ENCODE assay signal across 37 cellular contexts in genomic region chr3:133836497-133837158, GRCh38. TPM values are rescaled to one million over a fixed set of nuclear protein-coding genes. Genes with fewer than 3 reads are reported as not detected.
"Had no signal": no experiment of that assay in that cellular context is flagged by ENCODE, and none has a peak within 500 bp of the region (broad histone marks: within the 10 kb centered on the region; RNA-seq: fewer than 3 reads in every experiment).

No MANE protein-coding gene starts in this region.

- H3K36me3 Mint-ChIP-seq: activated CD8-positive, alpha-beta memory T cell treated with anti-CD3 and anti-CD28 coated beads, Interleukin-2, amount 10 ng/mL, durations not matched to agents 7 days and 5 days; activated naive CD8-positive, alpha-beta T cell treated with anti-CD3 and anti-CD28 coated beads for 36 hours had no signal

- H3K27ac ChIP-seq: adrenal gland, body of pancreas, colonic mucosa, left lung, lower lobe of right lung, neutrophil, pancreas, prostate gland, suprapubic skin, tibial artery, WERI-Rb-1 had no signal

- DNase-seq: activated CD4-positive, alpha-beta T cell treated with anti-CD3 and anti-CD28 coated beads, Interleukin-2, amount 10 ng/mL, durations not matched to agents 24 days and 14 days; activated CD8-positive, alpha-beta memory T cell treated with anti-CD3 and anti-CD28 coated beads, Interleukin-2, amount 10 ng/mL, durations not matched to agents 7 days and 5 days; activated CD8-positive, alpha-beta T cell treated with anti-CD3 and anti-CD28 coated beads for 36 hours; activated effector memory CD4-positive, alpha-beta T cell treated with anti-CD3 and anti-CD28 coated beads, Interleukin-2, amount 50 U/mL, for 16 hours; activated naive CD4-positive, alpha-beta T cell treated with anti-CD3 and anti-CD28 coated beads for 36 hours; activated naive CD8-positive, alpha-beta T cell treated with anti-CD3 and anti-CD28 coated beads for 36 hours; activated T-cell treated with anti-CD3 and anti-CD28 coated beads for 4 hours; aorta; body of pancreas; cerebellar nuclear complex; dorsolateral prefrontal cortex; effector memory CD8-positive, alpha-beta T cell; foreskin fibroblast; hypothalamus; kidney glomerular epithelial cell; left lung; lower lobe of right lung; mesenchymal stem cell; retina; stimulated activated CD4-positive, alpha-beta T cell treated with anti-CD3 and anti-CD28 coated beads, Interleukin-1b, Interleukin-23, amount 100 ng/mL, for 48 hours; stimulated activated CD4-positive, alpha-beta T cell treated with anti-CD3 and anti-CD28 coated beads, Interleukin-4, amount 100 ng/mL, for 4 hours; stimulated activated naive CD4-positive, alpha-beta T cell; T-helper 17 cell; T1000; tibial artery; WERI-Rb-1 had no signal

- H3K36me3 ChIP-seq: adrenal gland, colonic mucosa, left lung, lower lobe of right lung, neutrophil, pancreas, prostate gland, suprapubic skin, WERI-Rb-1 had no signal

- H3K27me3 ChIP-seq: adrenal gland, body of pancreas, colonic mucosa, dorsolateral prefrontal cortex, left lung, neutrophil, pancreas, suprapubic skin, tibial artery had no signal

- ATAC-seq: activated CD4-positive, CD25-positive, alpha-beta regulatory T cell treated with anti-CD3 and anti-CD28 coated beads, Interleukin-2, amount 50 U/mL, for 24 hours; activated CD8-positive, alpha-beta memory T cell treated with anti-CD3 and anti-CD28 coated beads, Interleukin-2, amount 10 ng/mL, durations not matched to agents 7 days and 5 days; activated CD8-positive, alpha-beta T cell treated with anti-CD3 and anti-CD28 coated beads for 36 hours; body of pancreas; effector memory CD8-positive, alpha-beta T cell; esophagus mucosa; left lung; lower lobe of right lung; pancreas; T-helper 17 cell had no signal

- H3K4me1 ChIP-seq: adrenal gland, body of pancreas, colonic mucosa, left lung, lower lobe of right lung, pancreas, prostate gland, suprapubic skin, tibial artery had no signal

- H3K27me3 Mint-ChIP-seq: activated CD4-positive, alpha-beta T cell treated with anti-CD3 and anti-CD28 coated beads, Interleukin-2, amount 10 ng/mL, durations not matched to agents 24 days and 14 days; activated CD8-positive, alpha-beta memory T cell treated with anti-CD3 and anti-CD28 coated beads, Interleukin-2, amount 10 ng/mL, durations not matched to agents 7 days and 5 days; activated CD8-positive, alpha-beta T cell treated with anti-CD3 and anti-CD28 coated beads for 36 hours; activated naive CD8-positive, alpha-beta T cell treated with anti-CD3 and anti-CD28 coated beads for 36 hours had no signal

- H3K27ac Mint-ChIP-seq: activated CD4-positive, alpha-beta T cell treated with anti-CD3 and anti-CD28 coated beads, Interleukin-2, amount 10 ng/mL, durations not matched to agents 24 days and 14 days; activated CD8-positive, alpha-beta memory T cell treated with anti-CD3 and anti-CD28 coated beads, Interleukin-2, amount 10 ng/mL, durations not matched to agents 7 days and 5 days; activated CD8-positive, alpha-beta T cell treated with anti-CD3 and anti-CD28 coated beads for 36 hours; activated naive CD4-positive, alpha-beta T cell treated with anti-CD3 and anti-CD28 coated beads for 36 hours; activated naive CD8-positive, alpha-beta T cell treated with anti-CD3 and anti-CD28 coated beads for 36 hours; activated T-helper 1 cell treated with anti-CD3 and anti-CD28 coated beads, Interleukin-12 subunit alpha, Interleukin-12 subunit beta, Interleukin-2, Interleukin-4 antibody, amounts not matched to agents 30 ng/mL and 10 ng/mL and 1 ng/mL, durations not matched to agents 14 hours and 24 hours and 36 hours; effector memory CD8-positive, alpha-beta T cell; nephron; T-helper 17 cell had no signal

- H3K4me1 Mint-ChIP-seq: activated CD4-positive, alpha-beta T cell treated with anti-CD3 and anti-CD28 coated beads, Interleukin-2, amount 10 ng/mL, durations not matched to agents 24 days and 14 days; activated CD8-positive, alpha-beta memory T cell treated with anti-CD3 and anti-CD28 coated beads, Interleukin-2, amount 10 ng/mL, durations not matched to agents 7 days and 5 days; activated naive CD8-positive, alpha-beta T cell treated with anti-CD3 and anti-CD28 coated beads for 36 hours; nephron had no signal

- H3K9me3 ChIP-seq: adrenal gland, body of pancreas, colonic mucosa, left lung, lower lobe of right lung, neutrophil, pancreas, prostate gland, suprapubic skin, tibial artery had no signal

- H3K4me3 ChIP-seq: adrenal gland, body of pancreas, colonic mucosa, dorsolateral prefrontal cortex, left lung, lower lobe of right lung, pancreas, prostate gland, smooth muscle cell, suprapubic skin, tibial artery had no signal

- H3K9me3 Mint-ChIP-seq: activated CD4-positive, alpha-beta T cell treated with anti-CD3 and anti-CD28 coated beads, Interleukin-2, amount 10 ng/mL, durations not matched to agents 24 days and 14 days; activated CD8-positive, alpha-beta T cell treated with anti-CD3 and anti-CD28 coated beads for 36 hours; activated naive CD4-positive, alpha-beta T cell treated with anti-CD3 and anti-CD28 coated beads for 36 hours; activated naive CD8-positive, alpha-beta T cell treated with anti-CD3 and anti-CD28 coated beads for 36 hours; activated T-helper 1 cell treated with anti-CD3 and anti-CD28 coated beads, Interleukin-12 subunit alpha, Interleukin-12 subunit beta, Interleukin-2, Interleukin-4 antibody, amounts not matched to agents 30 ng/mL and 10 ng/mL and 1 ng/mL, durations not matched to agents 14 hours and 24 hours and 36 hours; effector memory CD8-positive, alpha-beta T cell; nephron had no signal

- H3K4me3 Mint-ChIP-seq: activated CD4-positive, alpha-beta T cell treated with anti-CD3 and anti-CD28 coated beads, Interleukin-2, amount 10 ng/mL, durations not matched to agents 24 days and 14 days; activated CD8-positive, alpha-beta memory T cell treated with anti-CD3 and anti-CD28 coated beads, Interleukin-2, amount 10 ng/mL, durations not matched to agents 7 days and 5 days; activated CD8-positive, alpha-beta T cell treated with anti-CD3 and anti-CD28 coated beads for 36 hours; activated naive CD4-positive, alpha-beta T cell treated with anti-CD3 and anti-CD28 coated beads for 36 hours; activated naive CD8-positive, alpha-beta T cell treated with anti-CD3 and anti-CD28 coated beads for 36 hours; activated T-helper 1 cell treated with anti-CD3 and anti-CD28 coated beads, Interleukin-12 subunit alpha, Interleukin-12 subunit beta, Interleukin-2, Interleukin-4 antibody, amounts not matched to agents 30 ng/mL and 10 ng/mL and 1 ng/mL, durations not matched to agents 14 hours and 24 hours and 36 hours; effector memory CD8-positive, alpha-beta T cell; nephron; T-helper 17 cell had no signal

RNA-seq across cellular contexts. Expression of gene RAB6B, which starts 59.1 kb away (rescaled TPM):
- total RNA-seq: activated naive CD4-positive, alpha-beta T cell treated with anti-CD3 and anti-CD28 coated beads for 36 hours had no signal
